2 cellular contexts compared by ENCODE assay signal in genomic region chr6:52739134-52739533, GRCh38.
TF ChIP-seq lines count a peak whose summit lies in the region.

No MANE protein-coding gene starts in this region.

TF ChIP-seq in GM12878, 131 proteins besides CTCF, POLR2A, EP300 and RAD21:
- TF ChIP-seq CHD1 (IDR thresholded peaks at IDR 0.05; ENCODE audit: low read depth, low read length) (no peak), ZBTB40 (IDR thresholded peaks at IDR 0.05; ENCODE audit: borderline replicate concordance) (peak; percentile 27; the same call in 1 of the 2 replicates)

TF ChIP-seq in K562, 482 proteins besides CTCF, POLR2A, EP300 and RAD21:
- TF ChIP-seq ZBTB40 (IDR thresholded peaks at IDR 0.05) (peak; percentile 77), ZBTB40 (CRISPR knock-in tag; IDR thresholded peaks at IDR 0.05) (no peak), TBL1XR1 (IDR thresholded peaks at IDR 0.05; ENCODE audit: low read length in 2 of 2) (no peak)
